1 cellular context compared by ENCODE assay signal in the genomic region with DNA sequence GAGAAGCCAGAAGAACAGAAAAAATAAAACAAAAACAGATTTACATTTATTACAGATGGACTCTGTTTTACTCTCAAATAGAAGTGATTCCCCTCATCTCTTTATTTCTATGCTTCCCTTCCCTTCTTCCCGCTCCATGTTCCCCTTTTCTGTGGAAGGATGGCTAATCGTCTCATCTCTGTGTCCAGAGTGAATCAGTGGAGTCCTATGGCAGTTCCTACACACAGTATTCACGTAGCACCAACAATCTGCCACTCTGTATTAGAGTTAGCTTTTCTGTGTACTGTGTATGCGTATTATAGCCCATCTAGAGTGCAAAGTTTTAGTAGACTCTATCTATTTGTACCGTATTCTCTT.
A peak's percentile ranks its signal among the peaks of the same experiment; 100 is the strongest.
TF ChIP-seq lines count a peak whose summit lies in the region.

No MANE protein-coding gene starts in this region.

TF ChIP-seq in K562, 482 proteins besides CTCF, POLR2A, EP300 and RAD21 (continued from another document and continues in another):
- TF ChIP-seq, protein P1, sequence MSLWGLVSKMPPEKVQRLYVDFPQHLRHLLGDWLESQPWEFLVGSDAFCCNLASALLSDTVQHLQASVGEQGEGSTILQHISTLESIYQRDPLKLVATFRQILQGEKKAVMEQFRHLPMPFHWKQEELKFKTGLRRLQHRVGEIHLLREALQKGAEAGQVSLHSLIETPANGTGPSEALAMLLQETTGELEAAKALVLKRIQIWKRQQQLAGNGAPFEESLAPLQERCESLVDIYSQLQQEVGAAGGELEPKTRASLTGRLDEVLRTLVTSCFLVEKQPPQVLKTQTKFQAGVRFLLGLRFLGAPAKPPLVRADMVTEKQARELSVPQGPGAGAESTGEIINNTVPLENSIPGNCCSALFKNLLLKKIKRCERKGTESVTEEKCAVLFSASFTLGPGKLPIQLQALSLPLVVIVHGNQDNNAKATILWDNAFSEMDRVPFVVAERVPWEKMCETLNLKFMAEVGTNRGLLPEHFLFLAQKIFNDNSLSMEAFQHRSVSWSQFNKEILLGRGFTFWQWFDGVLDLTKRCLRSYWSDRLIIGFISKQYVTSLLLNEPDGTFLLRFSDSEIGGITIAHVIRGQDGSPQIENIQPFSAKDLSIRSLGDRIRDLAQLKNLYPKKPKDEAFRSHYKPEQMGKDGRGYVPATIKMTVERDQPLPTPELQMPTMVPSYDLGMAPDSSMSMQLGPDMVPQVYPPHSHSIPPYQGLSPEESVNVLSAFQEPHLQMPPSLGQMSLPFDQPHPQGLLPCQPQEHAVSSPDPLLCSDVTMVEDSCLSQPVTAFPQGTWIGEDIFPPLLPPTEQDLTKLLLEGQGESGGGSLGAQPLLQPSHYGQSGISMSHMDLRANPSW (CRISPR knock-in tag; IDR thresholded peaks at IDR 0.05): no peak
- TF ChIP-seq CHCHD3 (CRISPR knock-in tag; IDR thresholded peaks at IDR 0.05): no peak
- TF ChIP-seq TAF7 (tag; IDR thresholded peaks at IDR 0.05): no peak
- TF ChIP-seq, protein P2, sequence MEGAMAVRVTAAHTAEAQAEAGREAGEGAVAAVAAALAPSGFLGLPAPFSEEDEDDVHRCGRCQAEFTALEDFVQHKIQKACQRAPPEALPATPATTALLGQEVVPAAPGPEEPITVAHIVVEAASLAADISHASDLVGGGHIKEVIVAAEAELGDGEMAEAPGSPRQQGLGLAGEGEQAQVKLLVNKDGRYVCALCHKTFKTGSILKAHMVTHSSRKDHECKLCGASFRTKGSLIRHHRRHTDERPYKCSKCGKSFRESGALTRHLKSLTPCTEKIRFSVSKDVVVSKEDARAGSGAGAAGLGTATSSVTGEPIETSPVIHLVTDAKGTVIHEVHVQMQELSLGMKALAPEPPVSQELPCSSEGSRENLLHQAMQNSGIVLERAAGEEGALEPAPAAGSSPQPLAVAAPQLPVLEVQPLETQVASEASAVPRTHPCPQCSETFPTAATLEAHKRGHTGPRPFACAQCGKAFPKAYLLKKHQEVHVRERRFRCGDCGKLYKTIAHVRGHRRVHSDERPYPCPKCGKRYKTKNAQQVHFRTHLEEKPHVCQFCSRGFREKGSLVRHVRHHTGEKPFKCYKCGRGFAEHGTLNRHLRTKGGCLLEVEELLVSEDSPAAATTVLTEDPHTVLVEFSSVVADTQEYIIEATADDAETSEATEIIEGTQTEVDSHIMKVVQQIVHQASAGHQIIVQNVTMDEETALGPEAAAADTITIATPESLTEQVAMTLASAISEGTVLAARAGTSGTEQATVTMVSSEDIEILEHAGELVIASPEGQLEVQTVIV (CRISPR knock-in tag; IDR thresholded peaks at IDR 0.05; ENCODE audit: borderline replicate concordance): no peak
- TF ChIP-seq, protein P3, sequence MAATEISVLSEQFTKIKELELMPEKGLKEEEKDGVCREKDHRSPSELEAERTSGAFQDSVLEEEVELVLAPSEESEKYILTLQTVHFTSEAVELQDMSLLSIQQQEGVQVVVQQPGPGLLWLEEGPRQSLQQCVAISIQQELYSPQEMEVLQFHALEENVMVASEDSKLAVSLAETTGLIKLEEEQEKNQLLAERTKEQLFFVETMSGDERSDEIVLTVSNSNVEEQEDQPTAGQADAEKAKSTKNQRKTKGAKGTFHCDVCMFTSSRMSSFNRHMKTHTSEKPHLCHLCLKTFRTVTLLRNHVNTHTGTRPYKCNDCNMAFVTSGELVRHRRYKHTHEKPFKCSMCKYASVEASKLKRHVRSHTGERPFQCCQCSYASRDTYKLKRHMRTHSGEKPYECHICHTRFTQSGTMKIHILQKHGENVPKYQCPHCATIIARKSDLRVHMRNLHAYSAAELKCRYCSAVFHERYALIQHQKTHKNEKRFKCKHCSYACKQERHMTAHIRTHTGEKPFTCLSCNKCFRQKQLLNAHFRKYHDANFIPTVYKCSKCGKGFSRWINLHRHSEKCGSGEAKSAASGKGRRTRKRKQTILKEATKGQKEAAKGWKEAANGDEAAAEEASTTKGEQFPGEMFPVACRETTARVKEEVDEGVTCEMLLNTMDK (IDR thresholded peaks at IDR 0.05; ENCODE audit: borderline replicate concordance, insufficient read depth, low read depth, low read length, poor library complexity, severe bottlenecking): no peak
- TF ChIP-seq CREM (IDR thresholded peaks at IDR 0.05; ENCODE audit: low read depth): 0 out of 2 replicates have a peak, but pooled peaks have one; percentile 8
- no peak for TF ChIP-seq RCOR1 (IDR thresholded peaks at IDR 0.05; ENCODE audit: borderline replicate concordance in 1 of 2, low read depth in 2 of 2, low read length in 2 of 2)
- no peak for TF ChIP-seq GATA2 (CRISPR knock-in tag; IDR thresholded peaks at IDR 0.05)
- TF ChIP-seq, protein P4, sequence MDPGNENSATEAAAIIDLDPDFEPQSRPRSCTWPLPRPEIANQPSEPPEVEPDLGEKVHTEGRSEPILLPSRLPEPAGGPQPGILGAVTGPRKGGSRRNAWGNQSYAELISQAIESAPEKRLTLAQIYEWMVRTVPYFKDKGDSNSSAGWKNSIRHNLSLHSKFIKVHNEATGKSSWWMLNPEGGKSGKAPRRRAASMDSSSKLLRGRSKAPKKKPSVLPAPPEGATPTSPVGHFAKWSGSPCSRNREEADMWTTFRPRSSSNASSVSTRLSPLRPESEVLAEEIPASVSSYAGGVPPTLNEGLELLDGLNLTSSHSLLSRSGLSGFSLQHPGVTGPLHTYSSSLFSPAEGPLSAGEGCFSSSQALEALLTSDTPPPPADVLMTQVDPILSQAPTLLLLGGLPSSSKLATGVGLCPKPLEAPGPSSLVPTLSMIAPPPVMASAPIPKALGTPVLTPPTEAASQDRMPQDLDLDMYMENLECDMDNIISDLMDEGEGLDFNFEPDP (CRISPR knock-in tag; IDR thresholded peaks at IDR 0.05): no peak
- TF ChIP-seq, protein P5, sequence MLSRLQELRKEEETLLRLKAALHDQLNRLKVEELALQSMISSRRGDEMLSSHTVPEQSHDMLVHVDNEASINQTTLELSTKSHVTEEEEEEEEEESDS (CRISPR knock-in tag; IDR thresholded peaks at IDR 0.05): no peak
- no peak for TF ChIP-seq PYGO2 (tag; IDR thresholded peaks at IDR 0.05)
- TF ChIP-seq, protein P6, sequence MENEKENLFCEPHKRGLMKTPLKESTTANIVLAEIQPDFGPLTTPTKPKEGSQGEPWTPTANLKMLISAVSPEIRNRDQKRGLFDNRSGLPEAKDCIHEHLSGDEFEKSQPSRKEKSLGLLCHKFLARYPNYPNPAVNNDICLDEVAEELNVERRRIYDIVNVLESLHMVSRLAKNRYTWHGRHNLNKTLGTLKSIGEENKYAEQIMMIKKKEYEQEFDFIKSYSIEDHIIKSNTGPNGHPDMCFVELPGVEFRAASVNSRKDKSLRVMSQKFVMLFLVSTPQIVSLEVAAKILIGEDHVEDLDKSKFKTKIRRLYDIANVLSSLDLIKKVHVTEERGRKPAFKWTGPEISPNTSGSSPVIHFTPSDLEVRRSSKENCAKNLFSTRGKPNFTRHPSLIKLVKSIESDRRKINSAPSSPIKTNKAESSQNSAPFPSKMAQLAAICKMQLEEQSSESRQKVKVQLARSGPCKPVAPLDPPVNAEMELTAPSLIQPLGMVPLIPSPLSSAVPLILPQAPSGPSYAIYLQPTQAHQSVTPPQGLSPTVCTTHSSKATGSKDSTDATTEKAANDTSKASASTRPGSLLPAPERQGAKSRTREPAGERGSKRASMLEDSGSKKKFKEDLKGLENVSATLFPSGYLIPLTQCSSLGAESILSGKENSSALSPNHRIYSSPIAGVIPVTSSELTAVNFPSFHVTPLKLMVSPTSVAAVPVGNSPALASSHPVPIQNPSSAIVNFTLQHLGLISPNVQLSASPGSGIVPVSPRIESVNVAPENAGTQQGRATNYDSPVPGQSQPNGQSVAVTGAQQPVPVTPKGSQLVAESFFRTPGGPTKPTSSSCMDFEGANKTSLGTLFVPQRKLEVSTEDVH (IDR thresholded peaks at IDR 0.05; ENCODE audit: low read depth, partially characterized antibody): no peak
- TF ChIP-seq FOSL1 (tag; conservative IDR thresholded peaks at IDR 0.05): peak; percentile 38; the same call in 1 of the 2 replicates
- no peak for TF ChIP-seq TCF3 (CRISPR knock-in tag; IDR thresholded peaks at IDR 0.05)
- TF ChIP-seq CREB1 (IDR thresholded peaks at IDR 0.05): no peak
- TF ChIP-seq CREB1 (CRISPR knock-in tag; IDR thresholded peaks at IDR 0.05): no peak
- no peak for TF ChIP-seq TBL1XR1 (IDR thresholded peaks at IDR 0.05; ENCODE audit: low read length in 2 of 2)
- TF ChIP-seq PHF8 (IDR thresholded peaks at IDR 0.05; ENCODE audit: borderline replicate concordance, low read length): no peak
- TF ChIP-seq HDAC3 (IDR thresholded peaks at IDR 0.05; ENCODE audit: borderline replicate concordance, partially characterized antibody): peak; percentile 42
- 0 out of 4 replicates have a peak, but pooled peaks of 1 of the 2 experiments have one; percentile 11 for TF ChIP-seq KDM1A (IDR thresholded peaks at IDR 0.05)
- 0 out of 4 replicates have a peak, but pooled peaks of 1 of the 2 experiments have one; percentile 4 for TF ChIP-seq CSDE1 (IDR thresholded peaks at IDR 0.05)
- TF ChIP-seq, protein P7, sequence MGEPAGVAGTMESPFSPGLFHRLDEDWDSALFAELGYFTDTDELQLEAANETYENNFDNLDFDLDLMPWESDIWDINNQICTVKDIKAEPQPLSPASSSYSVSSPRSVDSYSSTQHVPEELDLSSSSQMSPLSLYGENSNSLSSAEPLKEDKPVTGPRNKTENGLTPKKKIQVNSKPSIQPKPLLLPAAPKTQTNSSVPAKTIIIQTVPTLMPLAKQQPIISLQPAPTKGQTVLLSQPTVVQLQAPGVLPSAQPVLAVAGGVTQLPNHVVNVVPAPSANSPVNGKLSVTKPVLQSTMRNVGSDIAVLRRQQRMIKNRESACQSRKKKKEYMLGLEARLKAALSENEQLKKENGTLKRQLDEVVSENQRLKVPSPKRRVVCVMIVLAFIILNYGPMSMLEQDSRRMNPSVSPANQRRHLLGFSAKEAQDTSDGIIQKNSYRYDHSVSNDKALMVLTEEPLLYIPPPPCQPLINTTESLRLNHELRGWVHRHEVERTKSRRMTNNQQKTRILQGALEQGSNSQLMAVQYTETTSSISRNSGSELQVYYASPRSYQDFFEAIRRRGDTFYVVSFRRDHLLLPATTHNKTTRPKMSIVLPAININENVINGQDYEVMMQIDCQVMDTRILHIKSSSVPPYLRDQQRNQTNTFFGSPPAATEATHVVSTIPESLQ (CRISPR knock-in tag; IDR thresholded peaks at IDR 0.05): no peak
- TF ChIP-seq KAT7 (CRISPR knock-in tag; IDR thresholded peaks at IDR 0.05; ENCODE audit: borderline replicate concordance): no peak
- no peak for TF ChIP-seq ZNF589 (CRISPR knock-in tag; IDR thresholded peaks at IDR 0.05; ENCODE audit: low read depth)
- TF ChIP-seq MTA1 (IDR thresholded peaks at IDR 0.05; ENCODE audit: borderline replicate concordance): no peak
- no peak for TF ChIP-seq PHF21A (IDR thresholded peaks at IDR 0.05; ENCODE audit: borderline replicate concordance, low read depth)
- TF ChIP-seq, protein P8, sequence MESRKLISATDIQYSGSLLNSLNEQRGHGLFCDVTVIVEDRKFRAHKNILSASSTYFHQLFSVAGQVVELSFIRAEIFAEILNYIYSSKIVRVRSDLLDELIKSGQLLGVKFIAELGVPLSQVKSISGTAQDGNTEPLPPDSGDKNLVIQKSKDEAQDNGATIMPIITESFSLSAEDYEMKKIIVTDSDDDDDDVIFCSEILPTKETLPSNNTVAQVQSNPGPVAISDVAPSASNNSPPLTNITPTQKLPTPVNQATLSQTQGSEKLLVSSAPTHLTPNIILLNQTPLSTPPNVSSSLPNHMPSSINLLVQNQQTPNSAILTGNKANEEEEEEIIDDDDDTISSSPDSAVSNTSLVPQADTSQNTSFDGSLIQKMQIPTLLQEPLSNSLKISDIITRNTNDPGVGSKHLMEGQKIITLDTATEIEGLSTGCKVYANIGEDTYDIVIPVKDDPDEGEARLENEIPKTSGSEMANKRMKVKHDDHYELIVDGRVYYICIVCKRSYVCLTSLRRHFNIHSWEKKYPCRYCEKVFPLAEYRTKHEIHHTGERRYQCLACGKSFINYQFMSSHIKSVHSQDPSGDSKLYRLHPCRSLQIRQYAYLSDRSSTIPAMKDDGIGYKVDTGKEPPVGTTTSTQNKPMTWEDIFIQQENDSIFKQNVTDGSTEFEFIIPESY (CRISPR knock-in tag; IDR thresholded peaks at IDR 0.05): no peak
- no peak for TF ChIP-seq GTF2A2 (tag; IDR thresholded peaks at IDR 0.05)
- TF ChIP-seq RAD51 (IDR thresholded peaks at IDR 0.05; ENCODE audit: borderline replicate concordance, low read depth): no peak
- 0 out of 2 replicates have a peak, but pooled peaks have one; percentile 2 for TF ChIP-seq OTX1 (CRISPR knock-in tag; IDR thresholded peaks at IDR 0.05)
- no peak for TF ChIP-seq ZKSCAN3 (CRISPR knock-in tag; IDR thresholded peaks at IDR 0.05)
- TF ChIP-seq, protein P9, sequence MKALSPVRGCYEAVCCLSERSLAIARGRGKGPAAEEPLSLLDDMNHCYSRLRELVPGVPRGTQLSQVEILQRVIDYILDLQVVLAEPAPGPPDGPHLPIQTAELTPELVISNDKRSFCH (CRISPR knock-in tag; IDR thresholded peaks at IDR 0.05): no peak
- TF ChIP-seq, protein P9 (tag; IDR thresholded peaks at IDR 0.05): no peak
- no peak for TF ChIP-seq ZNF282 (CRISPR knock-in tag; IDR thresholded peaks at IDR 0.05)
- TF ChIP-seq, protein P10, sequence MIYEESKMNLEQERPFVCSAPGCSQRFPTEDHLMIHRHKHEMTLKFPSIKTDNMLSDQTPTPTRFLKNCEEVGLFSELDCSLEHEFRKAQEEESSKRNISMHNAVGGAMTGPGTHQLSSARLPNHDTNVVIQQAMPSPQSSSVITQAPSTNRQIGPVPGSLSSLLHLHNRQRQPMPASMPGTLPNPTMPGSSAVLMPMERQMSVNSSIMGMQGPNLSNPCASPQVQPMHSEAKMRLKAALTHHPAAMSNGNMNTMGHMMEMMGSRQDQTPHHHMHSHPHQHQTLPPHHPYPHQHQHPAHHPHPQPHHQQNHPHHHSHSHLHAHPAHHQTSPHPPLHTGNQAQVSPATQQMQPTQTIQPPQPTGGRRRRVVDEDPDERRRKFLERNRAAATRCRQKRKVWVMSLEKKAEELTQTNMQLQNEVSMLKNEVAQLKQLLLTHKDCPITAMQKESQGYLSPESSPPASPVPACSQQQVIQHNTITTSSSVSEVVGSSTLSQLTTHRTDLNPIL (CRISPR knock-in tag; IDR thresholded peaks at IDR 0.05): no peak
- no peak for TF ChIP-seq STAT5A (IDR thresholded peaks at IDR 0.05; ENCODE audit: borderline replicate concordance, low read length)
- TF ChIP-seq HEY1 (CRISPR knock-in tag; IDR thresholded peaks at IDR 0.05; ENCODE audit: borderline replicate concordance): no peak
- TF ChIP-seq TCF7L2 (IDR thresholded peaks at IDR 0.05; ENCODE audit: low read depth, low read length): no peak
- TF ChIP-seq, protein P11, sequence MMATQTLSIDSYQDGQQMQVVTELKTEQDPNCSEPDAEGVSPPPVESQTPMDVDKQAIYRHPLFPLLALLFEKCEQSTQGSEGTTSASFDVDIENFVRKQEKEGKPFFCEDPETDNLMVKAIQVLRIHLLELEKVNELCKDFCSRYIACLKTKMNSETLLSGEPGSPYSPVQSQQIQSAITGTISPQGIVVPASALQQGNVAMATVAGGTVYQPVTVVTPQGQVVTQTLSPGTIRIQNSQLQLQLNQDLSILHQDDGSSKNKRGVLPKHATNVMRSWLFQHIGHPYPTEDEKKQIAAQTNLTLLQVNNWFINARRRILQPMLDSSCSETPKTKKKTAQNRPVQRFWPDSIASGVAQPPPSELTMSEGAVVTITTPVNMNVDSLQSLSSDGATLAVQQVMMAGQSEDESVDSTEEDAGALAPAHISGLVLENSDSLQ (IDR thresholded peaks at IDR 0.05): no peak
- no peak for TF ChIP-seq ZKSCAN1 (IDR thresholded peaks at IDR 0.05; ENCODE audit: low read depth, low read length)
- no peak for TF ChIP-seq MYC (IDR thresholded peaks at IDR 0.05; ENCODE audit: low read depth, low read length)
- TF ChIP-seq MYC (CRISPR knock-in tag; IDR thresholded peaks at IDR 0.05; ENCODE audit: borderline replicate concordance, low read depth): no peak
- no peak for TF ChIP-seq ASH1L (IDR thresholded peaks at IDR 0.05; ENCODE audit: borderline replicate concordance, low read depth, partially characterized antibody)
- no peak for TF ChIP-seq ETV1 (tag; conservative IDR thresholded peaks at IDR 0.05; ENCODE audit: low read depth)
